In genomic region chr15:72375501-72375845, GRCh38 we compare ENCODE assay signal across 8 cellular contexts.
DNase-seq lines count a peak whose midpoint lies in the region; ATAC-seq lines count a peak whose summit lies in the region.

No MANE protein-coding gene starts in this region.

- H3K9me3 ChIP-seq in NT2/D1 (ENCODE audit: insufficient read depth, low read length) (no peaks in the 10 kb centered on the region), endocrine pancreas (ENCODE audit: control insufficient read depth, low read length) (no peaks in the 10 kb centered on the region), mucosa of stomach (ENCODE audit: control insufficient read depth, low read length) (no peaks in the 10 kb centered on the region)

- H3K4me1 ChIP-seq in NT2/D1 (ENCODE audit: insufficient read depth, insufficient read length) (no peaks in the 10 kb centered on the region), endocrine pancreas (ENCODE audit: control insufficient read depth, insufficient read depth, low read length) (peaks cover 10% of the 10 kb centered on the region), mucosa of stomach (ENCODE audit: control insufficient read depth, insufficient read depth, low read length) (peaks cover 14% of the 10 kb centered on the region)

- H3K4me3 ChIP-seq in NT2/D1 (ENCODE audit: insufficient read length, low read depth) (peak overlapping the region; percentile 100), endocrine pancreas (ENCODE audit: control insufficient read depth, insufficient read depth, low read length) (peak overlapping the region; percentile 91), mucosa of stomach (ENCODE audit: low read length) (peak overlapping the region; percentile 99)

- H3K27me3 ChIP-seq in NT2/D1 (ENCODE audit: insufficient read depth, insufficient read length) (no peaks in the 10 kb centered on the region), endocrine pancreas (ENCODE audit: control insufficient read depth, insufficient read depth, low read length) (no peaks in the 10 kb centered on the region), mucosa of stomach (ENCODE audit: control insufficient read depth, insufficient read depth, low read length) (no peaks in the 10 kb centered on the region)

- ATAC-seq in HG02642 (IDR thresholded peaks at IDR 0.05; ENCODE audit: poor library complexity, unreplicated experiment) (peak; percentile 52), GM18858 (IDR thresholded peaks at IDR 0.05; ENCODE audit: unreplicated experiment) (no peak)

- peak overlapping the region; percentile 98 for H3K9ac ChIP-seq in NT2/D1 (ENCODE audit: insufficient read length, low read depth)
- peak overlapping the region; percentile 99 for H3K9ac ChIP-seq in endocrine pancreas (ENCODE audit: control insufficient read depth, insufficient read depth, low read length)
- peak overlapping the region; percentile 95 for H3K9ac ChIP-seq in mucosa of stomach (ENCODE audit: low read length)

- H3K36me3 ChIP-seq in NT2/D1 (ENCODE audit: insufficient read depth, insufficient read length, low read length) (peaks cover 13% of the 10 kb centered on the region), endocrine pancreas (ENCODE audit: control insufficient read depth, insufficient read depth, low read length) (peaks cover under 1% of the 10 kb centered on the region), mucosa of stomach (ENCODE audit: control insufficient read depth, insufficient read depth, low read length) (no peaks in the 10 kb centered on the region)

- peak; percentile 53 for DNase-seq in NCI-H748 (lab: John Stamatoyannopoulos, UW; ENCODE audit: unreplicated experiment)
- no peak for DNase-seq in NCI-H748 treated with DMSO at 0.1 percent for 48 hours (lab: John Stamatoyannopoulos, UW)
- peak; percentile 3 for DNase-seq in NT2/D1 (ENCODE audit: low read depth, low spot score)
- no peak for DNase-seq in activated gamma-delta T cell treated with Interleukin-2 at 50 U/mL for 16 hours

Comparison
In these comparisons a context has a peak if more than half of its experiments do, and no peak if none do; other contexts are left out.
1. DNase-seq: peak in NCI-H748 (single experiment) and NT2/D1 (single experiment); none in NCI-H748 treated with DMSO at 0.1 percent for 48 hours (single experiment) and activated gamma-delta T cell treated with Interleukin-2 at 50 U/mL for 16 hours (single experiment).
2. Peak in every context shown above with its lines, with median percentiles within 50 percentile points of each other: H3K4me3 ChIP-seq and H3K9ac ChIP-seq.